Comparison of ENCODE assay signal across 1 cellular context in genomic region chr11:8911040-8911823, GRCh38.
TF ChIP-seq lines count a peak whose summit lies in the region.

Gene AKIP1 (plus strand): TSS chr11:8911189. CDS start chr11:8911450, 261 bp downstream.

TF ChIP-seq in HepG2, 621 proteins besides CTCF, POLR2A, EP300 and RAD21 (continued from another document and continues in another):
- TF ChIP-seq KIAA2018 (CRISPR knock-in tag; IDR thresholded peaks at IDR 0.05; ENCODE audit: borderline replicate concordance): 0 out of 2 replicates have a peak, but pooled peaks have one; percentile 51
- no peak for TF ChIP-seq JUND (CRISPR knock-in tag; IDR thresholded peaks at IDR 0.05)
- peak; percentile 32; the same call in 1 of the 2 replicates for TF ChIP-seq KAT7 (CRISPR knock-in tag; IDR thresholded peaks at IDR 0.05; ENCODE audit: borderline replicate concordance)
- TF ChIP-seq ZNF280D (CRISPR knock-in tag; IDR thresholded peaks at IDR 0.05): peak; percentile 80; the same call in 1 of the 2 replicates
- peak; percentile 72 for TF ChIP-seq MED8 (CRISPR knock-in tag; IDR thresholded peaks at IDR 0.05; ENCODE audit: insufficient replicate concordance)
- 0 out of 2 replicates have a peak, but pooled peaks have one; percentile 58 for TF ChIP-seq GZF1 (CRISPR knock-in tag; IDR thresholded peaks at IDR 0.05)
- TF ChIP-seq ZNF138 (CRISPR knock-in tag; IDR thresholded peaks at IDR 0.05; ENCODE audit: low read depth): 0 out of 2 replicates have a peak, but pooled peaks have one; percentile 74
- TF ChIP-seq USF2 (IDR thresholded peaks at IDR 0.05; ENCODE audit: low read depth, low read length): no peak
- TF ChIP-seq USF2 (CRISPR knock-in tag; IDR thresholded peaks at IDR 0.05; ENCODE audit: borderline replicate concordance): no peak
- peak; percentile 59; the same call in 1 of the 2 replicates for TF ChIP-seq ZNF746 (CRISPR knock-in tag; IDR thresholded peaks at IDR 0.05)
- TF ChIP-seq NR0B2 (CRISPR knock-in tag; IDR thresholded peaks at IDR 0.05): 0 out of 2 replicates have a peak, but pooled peaks have one; percentile 54
- no peak for TF ChIP-seq ZNF18 (CRISPR knock-in tag; IDR thresholded peaks at IDR 0.05; ENCODE audit: insufficient replicate concordance)
- no peak for TF ChIP-seq FOXK2 (IDR thresholded peaks at IDR 0.05)
- no peak for TF ChIP-seq ZFP41 (CRISPR knock-in tag; IDR thresholded peaks at IDR 0.05; ENCODE audit: borderline replicate concordance)
- peak; percentile 88 for TF ChIP-seq POLR2G (IDR thresholded peaks at IDR 0.05; ENCODE audit: low read depth, low read length)
- TF ChIP-seq ARNTL (CRISPR knock-in tag; IDR thresholded peaks at IDR 0.05): 0 out of 2 replicates have a peak, but pooled peaks have one; percentile 31
- TF ChIP-seq TEAD3 (CRISPR knock-in tag; optimal IDR thresholded peaks at IDR 0.05; ENCODE audit: borderline replicate concordance): no peak
- TF ChIP-seq EED (CRISPR knock-in tag; IDR thresholded peaks at IDR 0.05): no peak; the same call in 1 of the 2 replicates
- TF ChIP-seq ZBTB40 (IDR thresholded peaks at IDR 0.05): no peak
- TF ChIP-seq ZBTB40 (CRISPR knock-in tag; IDR thresholded peaks at IDR 0.05): peak; percentile 58; the same call in 1 of the 2 replicates
- TF ChIP-seq ZNF225 (CRISPR knock-in tag; IDR thresholded peaks at IDR 0.05): peak; percentile 69; the same call in 1 of the 2 replicates
- no peak for TF ChIP-seq BRF2 (CRISPR knock-in tag; IDR thresholded peaks at IDR 0.05)
- 0 out of 2 replicates have a peak, but pooled peaks have one; percentile 38 for TF ChIP-seq ZFP90 (CRISPR knock-in tag; IDR thresholded peaks at IDR 0.05; ENCODE audit: borderline replicate concordance)
- TF ChIP-seq ZNF501 (CRISPR knock-in tag; IDR thresholded peaks at IDR 0.05): peak; percentile 89; the same call in 1 of the 2 replicates
- TF ChIP-seq EHMT2 (IDR thresholded peaks at IDR 0.05; ENCODE audit: borderline replicate concordance, low read depth, low read length): no peak
- TF ChIP-seq TAF15 (IDR thresholded peaks at IDR 0.05; ENCODE audit: low read depth, low read length, poor library complexity, severe bottlenecking): no peak
- TF ChIP-seq NBN (conservative IDR thresholded peaks at IDR 0.05): no peak
